Comparison of ENCODE assay signal across 24 cellular contexts in the genomic region with DNA sequence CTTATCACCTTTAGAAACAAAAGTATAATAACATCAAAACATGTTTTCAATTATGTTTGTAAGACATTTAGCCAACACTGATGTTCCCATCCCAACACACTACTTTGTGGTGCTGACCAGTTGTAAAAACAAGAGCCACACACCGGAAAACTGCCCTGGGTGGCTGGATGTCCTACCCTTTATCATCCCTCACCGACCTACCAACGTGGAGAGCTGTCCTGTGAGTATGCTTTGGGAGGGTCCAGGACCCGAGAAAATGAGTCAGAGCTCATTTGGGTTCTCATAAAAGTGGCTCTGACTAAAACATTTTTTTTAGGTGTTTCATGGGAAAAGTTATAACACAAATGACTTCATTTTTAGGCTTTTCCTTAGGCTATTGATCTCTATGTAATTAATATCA. TPM values are rescaled to one million over a fixed set of nuclear protein-coding genes. Genes with fewer than 3 reads are reported as not detected.
"Had no signal": no experiment of that assay in that cellular context is flagged by ENCODE, and none has a peak within 500 bp of the region (broad histone marks: within the 10 kb centered on the region; RNA-seq: fewer than 3 reads in every experiment).

No MANE protein-coding gene starts in this region.

- ATAC-seq: heart right ventricle; left lung; mucosa of descending colon; natural killer cell; right lobe of liver; stimulated activated naive CD8-positive, alpha-beta T cell treated with anti-CD3 and anti-CD28 coated beads, Interleukin-15, Interleukin-2, amounts not matched to agents 100 U/mL and 50 U/mL, for 24 hours; T-cell had no signal

- H3K27me3 ChIP-seq: heart right ventricle, left lung, right lobe of liver, upper lobe of left lung had no signal

- DNase-seq: activated B cell treated with CpG ODN at 0.5 μM for 24 hours; activated CD4-positive, alpha-beta T cell treated with anti-CD3 and anti-CD28 coated beads, Interleukin-2, amount 10 ng/mL, durations not matched to agents 7 days and 5 days; activated T-cell treated with anti-CD3 and anti-CD28 coated beads for 4 hours; cerebellar nuclear complex; endodermal cell; erythroblast; foreskin melanocyte; heart right ventricle; left lung; mucosa of descending colon; natural killer cell; right lobe of liver; stimulated activated CD4-positive, alpha-beta T cell treated with anti-CD3 and anti-CD28 coated beads, Interleukin-2, amount 100 ng/mL, for 48 hours; stimulated activated CD8-positive, alpha-beta memory T cell treated with anti-CD3 and anti-CD28 coated beads, Interleukin-4, amount 100 ng/mL, for 48 hours; stimulated activated naive CD8-positive, alpha-beta T cell treated with anti-CD3 and anti-CD28 coated beads, Interleukin-15, Interleukin-2, amounts not matched to agents 100 U/mL and 50 U/mL, for 24 hours; T-cell; upper lobe of left lung had no signal

- H3K27me3 Mint-ChIP-seq: activated naive CD4-positive, alpha-beta T cell treated with anti-CD3 and anti-CD28 coated beads, Interleukin-2, amount 50 U/mL, for 24 hours; progenitor cell of endocrine pancreas had no signal

- H3K4me1 ChIP-seq: heart right ventricle, left lung, right lobe of liver had no signal

- H3K36me3 ChIP-seq: heart right ventricle, left lung, right lobe of liver, upper lobe of left lung had no signal

- H3K9me3 Mint-ChIP-seq: activated B cell treated with CpG ODN at 0.5 μM for 24 hours; activated CD4-positive, alpha-beta T cell treated with anti-CD3 and anti-CD28 coated beads, Interleukin-2, amount 10 ng/mL, durations not matched to agents 7 days and 5 days; activated naive CD4-positive, alpha-beta T cell treated with anti-CD3 and anti-CD28 coated beads, Interleukin-2, amount 50 U/mL, for 24 hours; activated T-helper 2 cell treated with anti-CD3 and anti-CD28 coated beads, Interferon-gamma antibody, Interleukin-2, Interleukin-4, amounts not matched to agents 10 μg/mL and 5 μg/mL and 100 μg/mL, durations not matched to agents 14 hours and 24 hours and 36 hours; dendritic cell treated with granulocyte-macrophage colony-stimulating factor and Interleukin-4, amounts not matched to agents 40 ng/mL and 50 ng/mL, for 4 days; endodermal cell; natural killer cell; T-cell had no signal

- H3K4me3 ChIP-seq: heart right ventricle, left lung, mucosa of descending colon, right lobe of liver, upper lobe of left lung had no signal

- FAIRE-seq: keratinocyte had no signal

- H3K27ac ChIP-seq: heart right ventricle, left lung, right lobe of liver, upper lobe of left lung had no signal

- H3K4me1 Mint-ChIP-seq: activated CD4-positive, alpha-beta T cell treated with anti-CD3 and anti-CD28 coated beads, Interleukin-2, amount 10 ng/mL, durations not matched to agents 7 days and 5 days; activated naive CD4-positive, alpha-beta T cell treated with anti-CD3 and anti-CD28 coated beads, Interleukin-2, amount 50 U/mL, for 24 hours; natural killer cell; T-cell had no signal

- H3K27ac Mint-ChIP-seq: activated B cell treated with CpG ODN at 0.5 μM for 24 hours; activated CD4-positive, alpha-beta T cell treated with anti-CD3 and anti-CD28 coated beads, Interleukin-2, amount 10 ng/mL, durations not matched to agents 7 days and 5 days; activated naive CD4-positive, alpha-beta T cell treated with anti-CD3 and anti-CD28 coated beads, Interleukin-2, amount 50 U/mL, for 24 hours; activated T-helper 2 cell treated with anti-CD3 and anti-CD28 coated beads, Interferon-gamma antibody, Interleukin-2, Interleukin-4, amounts not matched to agents 10 μg/mL and 5 μg/mL and 100 μg/mL, durations not matched to agents 14 hours and 24 hours and 36 hours; dendritic cell treated with granulocyte-macrophage colony-stimulating factor and Interleukin-4, amounts not matched to agents 40 ng/mL and 50 ng/mL, for 4 days; endodermal cell; natural killer cell; progenitor cell of endocrine pancreas; T-cell had no signal

- H3K36me3 Mint-ChIP-seq: natural killer cell, T-cell had no signal

- H3K4me3 Mint-ChIP-seq: activated B cell treated with CpG ODN at 0.5 μM for 24 hours; activated CD4-positive, alpha-beta T cell treated with anti-CD3 and anti-CD28 coated beads, Interleukin-2, amount 10 ng/mL, durations not matched to agents 7 days and 5 days; activated naive CD4-positive, alpha-beta T cell treated with anti-CD3 and anti-CD28 coated beads, Interleukin-2, amount 50 U/mL, for 24 hours; dendritic cell treated with granulocyte-macrophage colony-stimulating factor and Interleukin-4, amounts not matched to agents 40 ng/mL and 50 ng/mL, for 4 days; endodermal cell; natural killer cell; T-cell had no signal

- H3K9me3 ChIP-seq: heart right ventricle, left lung, mucosa of descending colon, right lobe of liver, upper lobe of left lung had no signal

RNA-seq across cellular contexts. Expression of gene CTAGE9, which starts 29.3 kb away (rescaled TPM):
- total RNA-seq: activated B cell treated with CpG ODN at 0.5 μM for 24 hours; activated CD4-positive, alpha-beta T cell treated with anti-CD3 and anti-CD28 coated beads, Interleukin-2, amount 10 ng/mL, durations not matched to agents 7 days and 5 days; activated CD8-positive, alpha-beta memory T cell treated with anti-CD3 and anti-CD28 coated beads for 36 hours; activated T-helper 2 cell treated with anti-CD3 and anti-CD28 coated beads, Interferon-gamma antibody, Interleukin-2, Interleukin-4, amounts not matched to agents 10 μg/mL and 5 μg/mL and 100 μg/mL, durations not matched to agents 14 hours and 24 hours and 36 hours; endodermal cell; heart right ventricle; left lung; mucosa of descending colon; progenitor cell of endocrine pancreas; right lobe of liver; T-cell; temporal lobe; upper lobe of left lung had no signal
- polyA plus RNA-seq: heart right ventricle, keratinocyte had no signal

RNA-seq across cellular contexts. Expression of gene OR2A4, which starts 39.0 kb away (rescaled TPM):
- total RNA-seq: activated B cell treated with CpG ODN at 0.5 μM for 24 hours; activated CD4-positive, alpha-beta T cell treated with anti-CD3 and anti-CD28 coated beads, Interleukin-2, amount 10 ng/mL, durations not matched to agents 7 days and 5 days; activated CD8-positive, alpha-beta memory T cell treated with anti-CD3 and anti-CD28 coated beads for 36 hours; activated T-helper 2 cell treated with anti-CD3 and anti-CD28 coated beads, Interferon-gamma antibody, Interleukin-2, Interleukin-4, amounts not matched to agents 10 μg/mL and 5 μg/mL and 100 μg/mL, durations not matched to agents 14 hours and 24 hours and 36 hours; endodermal cell; heart right ventricle; left lung; mucosa of descending colon; progenitor cell of endocrine pancreas; T-cell; temporal lobe had no signal
- polyA plus RNA-seq: heart right ventricle, keratinocyte had no signal
